33 cellular contexts compared by ENCODE assay signal in the genomic region with DNA sequence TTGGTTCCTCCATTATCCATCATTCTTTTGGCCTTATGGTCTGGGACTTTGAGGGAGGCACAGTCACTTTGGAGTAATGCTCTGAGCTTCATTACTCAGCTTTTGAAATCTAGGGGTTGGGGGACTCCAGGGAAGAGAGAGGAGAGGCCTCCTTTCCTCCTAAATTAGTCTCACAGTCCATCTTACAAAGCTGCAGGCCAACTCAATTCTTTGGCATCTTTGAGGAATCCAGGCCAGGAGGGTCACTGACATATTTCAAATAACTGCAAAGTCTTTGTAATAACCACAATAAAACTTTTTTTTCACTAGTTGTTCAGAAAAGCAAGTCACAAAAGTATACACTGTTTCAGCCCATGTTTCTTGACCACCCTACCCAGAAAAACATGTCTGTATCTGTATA.
A peak's percentile ranks its signal among the peaks of the same experiment; 100 is the strongest.
DNase-seq lines count a peak whose midpoint lies in the region; ATAC-seq, FAIRE-seq and TF ChIP-seq lines count a peak whose summit lies in the region.
"Had no signal": no experiment of that assay in that cellular context is flagged by ENCODE, and none has a peak within 500 bp of the region (broad histone marks: within the 10 kb centered on the region; RNA-seq: fewer than 3 reads in every experiment).

No MANE protein-coding gene starts in this region.

- no peak overlapping the region for H3K4me2 ChIP-seq in mesenchymal stem cell (ENCODE audit: low read length, poor library complexity, severe bottlenecking)
- H3K4me2 ChIP-seq: neural progenitor cell had no signal

- no peak overlapping the region for H3K27ac ChIP-seq in body of pancreas
- H3K27ac ChIP-seq in aorta (ENCODE audit: low read depth in 1 of 2, low read length in 2 of 2), result no peak overlapping the region
- H3K27ac ChIP-seq in mesenchymal stem cell (ENCODE audit: low read length, poor library complexity, severe bottlenecking), result no peak overlapping the region
- H3K27ac ChIP-seq: epithelial cell of prostate, foreskin keratinocyte, heart left ventricle, HL-60, neural progenitor cell, uterus had no signal

- ATAC-seq in body of pancreas (no peak), aorta (ENCODE audit: low FRiP score) (no peak)
- ATAC-seq: activated CD8-positive, alpha-beta T cell treated with anti-CD3 and anti-CD28 coated beads for 36 hours; foreskin keratinocyte; heart left ventricle; HepG2; left colon; sciatic nerve; stimulated activated memory B cell treated with anti-CD40 and anti-IgM and Interleukin-4, amounts not matched to agents 10 μg/mL and 1 μg/mL and 100 μg/mL, for 72 hours had no signal

- H3K4me1 ChIP-seq in body of pancreas (no peaks in the 10 kb centered on the region), aorta (ENCODE audit: control insufficient read depth in 1 of 2, insufficient read depth in 2 of 2, low read length in 2 of 2) (no peaks in the 10 kb centered on the region), mesenchymal stem cell (ENCODE audit: control insufficient read depth, insufficient read depth, low read depth, low read length) (no peaks in the 10 kb centered on the region)
- H3K4me1 ChIP-seq: foreskin keratinocyte, heart left ventricle, neural progenitor cell, uterus had no signal

- H3K36me3 Mint-ChIP-seq in activated T-cell treated with anti-CD3 and anti-CD28 coated beads, Interleukin-2, amount 50 U/mL, for 24 hours (ENCODE audit: low read depth), result no peaks in the 10 kb centered on the region
- H3K36me3 Mint-ChIP-seq: activated naive CD8-positive, alpha-beta T cell treated with anti-CD3 and anti-CD28 coated beads for 36 hours; neural progenitor cell; stimulated activated memory B cell treated with anti-CD40 and anti-IgM and Interleukin-4, amounts not matched to agents 10 μg/mL and 1 μg/mL and 100 μg/mL, for 72 hours had no signal

- peaks cover 7% of the 10 kb centered on the region for H3K27me3 Mint-ChIP-seq in activated T-cell treated with anti-CD3 and anti-CD28 coated beads, Interleukin-2, amount 50 U/mL, for 24 hours
- H3K27me3 Mint-ChIP-seq: activated naive CD8-positive, alpha-beta T cell treated with anti-CD3 and anti-CD28 coated beads for 36 hours; stimulated activated memory B cell treated with anti-CD40 and anti-IgM and Interleukin-4, amounts not matched to agents 10 μg/mL and 1 μg/mL and 100 μg/mL, for 72 hours had no signal

- H2BK120ac ChIP-seq in mesenchymal stem cell (ENCODE audit: low read depth, low read length), result no peak overlapping the region

- no peak overlapping the region for H3K14ac ChIP-seq in mesenchymal stem cell (ENCODE audit: low read length in 2 of 2)

- TF ChIP-seq POLR2A in H54 (IDR thresholded peaks at IDR 0.05; ENCODE audit: low read depth, low read length), result no peak
- TF ChIP-seq POLR2A in body of pancreas (IDR thresholded peaks at IDR 0.05), result no peak

- no peak overlapping the region for H3K18ac ChIP-seq in mesenchymal stem cell (ENCODE audit: low read depth in 1 of 2, low read length in 2 of 2)

- H3K79me1 ChIP-seq in mesenchymal stem cell (replicated peaks; ENCODE audit: low read length, poor library complexity, severe bottlenecking), result no peaks in the 10 kb centered on the region

- peaks cover 2% of the 10 kb centered on the region for H3K9me3 Mint-ChIP-seq in activated T-cell treated with anti-CD3 and anti-CD28 coated beads, Interleukin-2, amount 50 U/mL, for 24 hours

- H4K8ac ChIP-seq in mesenchymal stem cell (ENCODE audit: low read length), result no peak overlapping the region

- no peak overlapping the region for H2BK12ac ChIP-seq in mesenchymal stem cell (ENCODE audit: low read length in 2 of 2)

- intact Hi-C loops in body of pancreas (cut with DNase I), result no loop called here
- intact Hi-C loops in aorta (cut with DNase I), result no loop called here

- H4K91ac ChIP-seq in mesenchymal stem cell (ENCODE audit: low read length), result no peak overlapping the region

- no peak overlapping the region for H2AFZ ChIP-seq in mesenchymal stem cell (ENCODE audit: low read depth, low read length)
- H2AFZ ChIP-seq: neural progenitor cell had no signal

- no peak overlapping the region for H3K4me3 Mint-ChIP-seq in activated T-cell treated with anti-CD3 and anti-CD28 coated beads, Interleukin-2, amount 50 U/mL, for 24 hours
- H3K4me3 Mint-ChIP-seq: activated CD8-positive, alpha-beta T cell treated with anti-CD3 and anti-CD28 coated beads for 36 hours; activated naive CD8-positive, alpha-beta T cell treated with anti-CD3 and anti-CD28 coated beads for 36 hours; B cell; CD8-positive, alpha-beta memory T cell; neural progenitor cell; stimulated activated memory B cell treated with anti-CD40 and anti-IgM and Interleukin-4, amounts not matched to agents 10 μg/mL and 1 μg/mL and 100 μg/mL, for 72 hours had no signal

- no peaks in the 10 kb centered on the region for H3K4me1 Mint-ChIP-seq in activated T-cell treated with anti-CD3 and anti-CD28 coated beads, Interleukin-2, amount 50 U/mL, for 24 hours (ENCODE audit: low read depth)
- H3K4me1 Mint-ChIP-seq: activated naive CD8-positive, alpha-beta T cell treated with anti-CD3 and anti-CD28 coated beads for 36 hours; B cell; CD8-positive, alpha-beta memory T cell; neural progenitor cell; stimulated activated memory B cell treated with anti-CD40 and anti-IgM and Interleukin-4, amounts not matched to agents 10 μg/mL and 1 μg/mL and 100 μg/mL, for 72 hours had no signal

- no peak overlapping the region for H2BK5ac ChIP-seq in mesenchymal stem cell (ENCODE audit: low read depth, low read length, poor library complexity, severe bottlenecking)

- H3K27me3 ChIP-seq in body of pancreas (no peaks in the 10 kb centered on the region), aorta (ENCODE audit: control insufficient read depth in 1 of 2, insufficient read depth in 2 of 2, low read length in 1 of 2) (no peaks in the 10 kb centered on the region), mesenchymal stem cell (ENCODE audit: control insufficient read depth in 1 of 2, insufficient read depth in 1 of 2, low read length in 2 of 2) (no peaks in the 10 kb centered on the region)
- H3K27me3 ChIP-seq: neural progenitor cell, uterus had no signal

- TF ChIP-seq CTCF in body of pancreas (IDR thresholded peaks at IDR 0.05), result no peak

- H3K9me3 ChIP-seq in body of pancreas (no peaks in the 10 kb centered on the region), aorta (ENCODE audit: control insufficient read depth, low read length) (no peaks in the 10 kb centered on the region), mesenchymal stem cell (ENCODE audit: control insufficient read depth, low read length) (no peaks in the 10 kb centered on the region)
- H3K9me3 ChIP-seq: uterus had no signal

- H3K23ac ChIP-seq in mesenchymal stem cell (ENCODE audit: low read length in 2 of 2), result no peak overlapping the region

- DNase-seq in AG08395 (ENCODE audit: low spot score) (peak; percentile 58), H54 (ENCODE audit: insufficient read length, low spot score) (peak; percentile 6), amniotic epithelial cell (ENCODE audit: low read depth) (peak; percentile 8), iris pigment epithelial cell (ENCODE audit: low read depth) (peak; percentile 41), body of pancreas (no peak), aorta (no peak), mesenchymal stem cell (no peak)
- DNase-seq in activated T-cell treated with anti-CD3 and anti-CD28 coated beads, Interleukin-2, amount 50 U/mL, for 24 hours, result no peak
- DNase-seq: 8988T; activated CD8-positive, alpha-beta T cell treated with anti-CD3 and anti-CD28 coated beads for 36 hours; activated naive CD8-positive, alpha-beta T cell treated with anti-CD3 and anti-CD28 coated beads for 36 hours; CD8-positive, alpha-beta memory T cell; DMS153; effector CD4-positive, alpha-beta T cell; heart left ventricle; Kasumi-1; left colon; NCI-H1694; NCI-H446 treated with DMSO at 0.1 percent for 48 hours; stimulated activated CD4-positive, alpha-beta T cell treated with anti-CD3 and anti-CD28 coated beads, Interleukin-4, amount 100 ng/mL, for 4 hours; T-helper 2 cell; uterus had no signal

- FAIRE-seq in H54 (lab: Jason Lieb, UNC), result peak; percentile 15
- FAIRE-seq: G401.6, HepG2 had no signal

- H3K27ac Mint-ChIP-seq in activated T-cell treated with anti-CD3 and anti-CD28 coated beads, Interleukin-2, amount 50 U/mL, for 24 hours, result no peak overlapping the region
- H3K27ac Mint-ChIP-seq: activated CD8-positive, alpha-beta T cell treated with anti-CD3 and anti-CD28 coated beads for 36 hours; activated naive CD8-positive, alpha-beta T cell treated with anti-CD3 and anti-CD28 coated beads for 36 hours; activated T-helper 2 cell treated with anti-CD3 and anti-CD28 coated beads, Interferon-gamma antibody, Interleukin-2, Interleukin-4, amounts not matched to agents 10 μg/mL and 5 μg/mL and 100 μg/mL, durations not matched to agents 14 hours and 24 hours and 36 hours; B cell; CD8-positive, alpha-beta memory T cell; neural progenitor cell; progenitor cell of endocrine pancreas; stimulated activated memory B cell treated with anti-CD40 and anti-IgM and Interleukin-4, amounts not matched to agents 10 μg/mL and 1 μg/mL and 100 μg/mL, for 72 hours had no signal

- no peak overlapping the region for H2AK5ac ChIP-seq in mesenchymal stem cell (ENCODE audit: low read length, severe bottlenecking)

- H3K4me3 ChIP-seq in body of pancreas (no peak overlapping the region), aorta (ENCODE audit: low read length in 2 of 2) (no peak overlapping the region), mesenchymal stem cell (ENCODE audit: insufficient read depth in 1 of 2, low read depth in 1 of 2, low read length in 2 of 2) (no peak overlapping the region)
- H3K4me3 ChIP-seq: heart left ventricle, neural progenitor cell, uterus had no signal

- no peak overlapping the region for H2BK15ac ChIP-seq in mesenchymal stem cell (ENCODE audit: low read depth, poor library complexity, severe bottlenecking)

- H3K36me3 ChIP-seq in body of pancreas (replicated peaks in 1 of 2; ENCODE audit: insufficient read depth in 1 of 2, low read depth in 2 of 2) (no peaks in the 10 kb centered on the region), aorta (ENCODE audit: control insufficient read depth in 1 of 2, insufficient read depth in 2 of 2, low read length in 1 of 2) (no peaks in the 10 kb centered on the region), mesenchymal stem cell (ENCODE audit: control insufficient read depth in 1 of 2, insufficient read depth in 2 of 2, low read depth in 1 of 2, low read length in 2 of 2) (no peaks in the 10 kb centered on the region)
- H3K36me3 ChIP-seq: heart left ventricle, neural progenitor cell, uterus had no signal

- no peak overlapping the region for H3K9ac ChIP-seq in mesenchymal stem cell (ENCODE audit: low read length)
- H3K9ac ChIP-seq: neural progenitor cell had no signal

- H3K4ac ChIP-seq in mesenchymal stem cell (ENCODE audit: low read depth in 1 of 2, low read length in 2 of 2), result no peak overlapping the region

Comparison
In these comparisons a context has a peak if more than half of its experiments do, and no peak if none do; other contexts are left out.
1. DNase-seq: peak in AG08395 (single experiment), H54 (single experiment), amniotic epithelial cell (single experiment) and iris pigment epithelial cell (single experiment); none in body of pancreas (0 of 4), aorta (0 of 2), mesenchymal stem cell (single experiment) and activated T-cell treated with anti-CD3 and anti-CD28 coated beads, Interleukin-2, amount 50 U/mL, for 24 hours (single experiment).